ENCODE assay signal across 14 cellular contexts in the genomic region with DNA sequence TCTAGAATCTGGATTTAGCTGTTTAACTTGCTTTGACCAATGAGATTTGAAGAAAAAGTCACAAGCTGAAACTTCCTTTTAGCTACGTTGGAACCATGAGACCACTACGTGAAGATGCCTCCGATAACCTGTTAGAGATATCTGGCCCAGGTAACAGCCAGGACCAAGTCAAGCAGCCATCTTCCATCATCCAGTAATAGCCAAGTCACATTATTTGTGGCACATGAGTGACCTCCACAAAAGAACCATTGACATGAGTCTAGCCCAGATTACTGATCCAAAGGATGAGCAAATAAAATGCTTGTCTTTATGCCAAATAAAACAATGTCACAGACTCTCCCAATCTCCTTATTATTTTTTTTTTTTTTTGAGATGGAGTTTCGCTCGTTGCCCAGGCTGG. TPM values are rescaled to one million over a fixed set of nuclear protein-coding genes. Genes with fewer than 3 reads are reported as not detected.
A peak's percentile ranks its signal among the peaks of the same experiment; 100 is the strongest.
DNase-seq lines count a peak whose midpoint lies in the region; ATAC-seq and TF ChIP-seq lines count a peak whose summit lies in the region.
"Had no signal": no experiment of that assay in that cellular context is flagged by ENCODE, and none has a peak within 500 bp of the region (broad histone marks: within the 10 kb centered on the region; RNA-seq: fewer than 3 reads in every experiment).

No MANE protein-coding gene starts in this region.

- peaks cover 62% of the 10 kb centered on the region for H3K79me2 ChIP-seq in OCI-LY7 (ENCODE audit: insufficient read depth, low read depth, low read length)

- no peak overlapping the region for H3K27ac Mint-ChIP-seq in activated naive CD8-positive, alpha-beta T cell
- no peak overlapping the region for H3K27ac Mint-ChIP-seq in activated naive CD8-positive, alpha-beta T cell treated with anti-CD3 and anti-CD28 coated beads for 36 hours
- no peak overlapping the region for H3K27ac Mint-ChIP-seq in endothelial cell (ENCODE audit: unreplicated experiment)
- H3K27ac Mint-ChIP-seq in stimulated activated effector memory CD8-positive, alpha-beta T cell treated with anti-CD3 and anti-CD28 coated beads, Interleukin-12 subunit alpha, Interleukin-12 subunit beta, amount 100 ng/mL, for 72 hours: no peak overlapping the region
- H3K27ac Mint-ChIP-seq in effector memory CD8-positive, alpha-beta T cell: no peak overlapping the region

- no TSS peak for BruUV-seq in OCI-LY7 (replicated peaks; lab: Mats Ljungman, UMichigan)

- ATAC-seq in stimulated activated effector memory CD8-positive, alpha-beta T cell treated with anti-CD3 and anti-CD28 coated beads, Interleukin-12 subunit alpha, Interleukin-12 subunit beta, amount 100 ng/mL, for 72 hours: no peak
- ATAC-seq in effector memory CD8-positive, alpha-beta T cell (replicated peaks): no peak
- ATAC-seq in GM19328 (IDR thresholded peaks at IDR 0.05; ENCODE audit: unreplicated experiment): no peak
- no peak for ATAC-seq in HG02870 (IDR thresholded peaks at IDR 0.05; ENCODE audit: unreplicated experiment)
- ATAC-seq: lower lobe of right lung; stimulated activated memory B cell treated with anti-CD40 and anti-IgM and Interleukin-4, amounts not matched to agents 10 μg/mL and 1 μg/mL and 100 μg/mL, for 72 hours had no signal

- CTCF ChIA-PET in OCI-LY7 (lab: Charles Lee; ENCODE audit: unreplicated experiment): interaction anchor here (1.8 kb wide), 1 partner anchor 20 kb away, joined by 7 read pairs; no protein-coding TSS in a partner anchor

- peaks cover 6% of the 10 kb centered on the region; the same call in 1 of the 2 replicates for H3K9me3 ChIP-seq in OCI-LY7 (ENCODE audit: low read length)
- H3K9me3 ChIP-seq: lower lobe of right lung had no signal

- H3K4me2 ChIP-seq in OCI-LY7 (ENCODE audit: low read length): peak overlapping the region; percentile 94

- TF ChIP-seq CTCF in OCI-LY7 (conservative IDR thresholded peaks at IDR 0.05; ENCODE audit: low read length) (no peak), endothelial cell (IDR thresholded peaks at IDR 0.05; ENCODE audit: unreplicated experiment) (no peak)

- H3K4me3 Mint-ChIP-seq in activated naive CD8-positive, alpha-beta T cell: peak overlapping the region; percentile 46
- H3K4me3 Mint-ChIP-seq in activated naive CD8-positive, alpha-beta T cell treated with anti-CD3 and anti-CD28 coated beads for 36 hours: no peak overlapping the region
- H3K4me3 Mint-ChIP-seq in endothelial cell (ENCODE audit: unreplicated experiment): peak overlapping the region; percentile 97
- H3K4me3 Mint-ChIP-seq in stimulated activated effector memory CD8-positive, alpha-beta T cell treated with anti-CD3 and anti-CD28 coated beads, Interleukin-12 subunit alpha, Interleukin-12 subunit beta, amount 100 ng/mL, for 72 hours: peak overlapping the region; percentile 88
- peak overlapping the region in 1 of 2 donors; percentile 89 for H3K4me3 Mint-ChIP-seq in effector memory CD8-positive, alpha-beta T cell

- no peak for DNase-seq in activated naive CD8-positive, alpha-beta T cell treated with anti-CD3 and anti-CD28 coated beads for 36 hours
- no peak for DNase-seq in OCI-LY7 (ENCODE audit: low spot score)
- DNase-seq in endothelial cell (ENCODE audit: low spot score): no peak
- DNase-seq in stimulated activated effector memory CD8-positive, alpha-beta T cell treated with anti-CD3 and anti-CD28 coated beads, Interleukin-12 subunit alpha, Interleukin-12 subunit beta, amount 100 ng/mL, for 72 hours (ENCODE audit: low spot score in 2 of 2): no peak
- no peak for DNase-seq in effector memory CD8-positive, alpha-beta T cell
- DNase-seq: head of caudate nucleus; lower lobe of right lung; NCI-H748 treated with DMSO at 0.1 percent for 48 hours; posterior cingulate gyrus; stimulated activated CD4-positive, alpha-beta T cell treated with anti-CD3 and anti-CD28 coated beads, Interleukin-1b, Interleukin-23, amount 100 ng/mL, for 48 hours had no signal

- no peak overlapping the region for H3K27ac ChIP-seq in OCI-LY7 (ENCODE audit: low read depth, low read length, poor library complexity, severe bottlenecking)
- H3K27ac ChIP-seq: lower lobe of right lung had no signal

- POLR2A ChIA-PET in OCI-LY7 (lab: Charles Lee): interaction anchor here (0.6 to 2.4 kb wide), 4 partner anchors 9 to 193 kb away, joined by 3 to 36 read pairs (median 6); no protein-coding TSS in a partner anchor

- no peak overlapping the region for H2AFZ ChIP-seq in OCI-LY7 (ENCODE audit: low read length)

- peaks cover 26% of the 10 kb centered on the region for H3K4me1 ChIP-seq in OCI-LY7 (ENCODE audit: insufficient read depth, low read length, poor library complexity, severe bottlenecking)

- no peaks in the 10 kb centered on the region for H4K20me1 ChIP-seq in OCI-LY7 (ENCODE audit: insufficient read depth, low read length)

- H3K4me1 Mint-ChIP-seq in activated naive CD8-positive, alpha-beta T cell (ENCODE audit: low read depth): peaks cover 13% of the 10 kb centered on the region
- peaks cover 25% of the 10 kb centered on the region for H3K4me1 Mint-ChIP-seq in activated naive CD8-positive, alpha-beta T cell treated with anti-CD3 and anti-CD28 coated beads for 36 hours
- H3K4me1 Mint-ChIP-seq in endothelial cell (ENCODE audit: unreplicated experiment): peaks cover 10% of the 10 kb centered on the region
- H3K4me1 Mint-ChIP-seq in stimulated activated effector memory CD8-positive, alpha-beta T cell treated with anti-CD3 and anti-CD28 coated beads, Interleukin-12 subunit alpha, Interleukin-12 subunit beta, amount 100 ng/mL, for 72 hours: peaks cover 20% of the 10 kb centered on the region
- H3K4me1 Mint-ChIP-seq in effector memory CD8-positive, alpha-beta T cell (ENCODE audit: low read depth in 2 of 2): peaks cover 10 to 12% of the 10 kb centered on the region in 2 donors

- H3K9me3 Mint-ChIP-seq in activated naive CD8-positive, alpha-beta T cell (ENCODE audit: low read depth): no peaks in the 10 kb centered on the region
- H3K9me3 Mint-ChIP-seq in activated naive CD8-positive, alpha-beta T cell treated with anti-CD3 and anti-CD28 coated beads for 36 hours: no peaks in the 10 kb centered on the region
- H3K9me3 Mint-ChIP-seq in endothelial cell (ENCODE audit: unreplicated experiment): peaks cover 5% of the 10 kb centered on the region
- H3K9me3 Mint-ChIP-seq in stimulated activated effector memory CD8-positive, alpha-beta T cell treated with anti-CD3 and anti-CD28 coated beads, Interleukin-12 subunit alpha, Interleukin-12 subunit beta, amount 100 ng/mL, for 72 hours: no peaks in the 10 kb centered on the region
- H3K9me3 Mint-ChIP-seq in effector memory CD8-positive, alpha-beta T cell: no peaks in the 10 kb centered on the region
- H3K9me3 Mint-ChIP-seq: stimulated activated memory B cell treated with anti-CD40 and anti-IgM and Interleukin-4, amounts not matched to agents 10 μg/mL and 1 μg/mL and 100 μg/mL, for 72 hours had no signal

- no peaks in the 10 kb centered on the region for H3K36me3 Mint-ChIP-seq in activated naive CD8-positive, alpha-beta T cell
- H3K36me3 Mint-ChIP-seq in activated naive CD8-positive, alpha-beta T cell treated with anti-CD3 and anti-CD28 coated beads for 36 hours: peaks cover 5% of the 10 kb centered on the region
- H3K36me3 Mint-ChIP-seq in endothelial cell (ENCODE audit: low read depth, unreplicated experiment): peaks cover 9% of the 10 kb centered on the region
- no peaks in the 10 kb centered on the region for H3K36me3 Mint-ChIP-seq in stimulated activated effector memory CD8-positive, alpha-beta T cell treated with anti-CD3 and anti-CD28 coated beads, Interleukin-12 subunit alpha, Interleukin-12 subunit beta, amount 100 ng/mL, for 72 hours
- peaks cover 8% of the 10 kb centered on the region for H3K36me3 Mint-ChIP-seq in effector memory CD8-positive, alpha-beta T cell (ENCODE audit: insufficient read depth)
- H3K36me3 Mint-ChIP-seq: stimulated activated memory B cell treated with anti-CD40 and anti-IgM and Interleukin-4, amounts not matched to agents 10 μg/mL and 1 μg/mL and 100 μg/mL, for 72 hours had no signal

- H3K4me3 ChIP-seq in OCI-LY7 (ENCODE audit: low read depth, low read length, poor library complexity, severe bottlenecking): peak overlapping the region; percentile 90
- H3K4me3 ChIP-seq: lower lobe of right lung had no signal

- H3K36me3 ChIP-seq in OCI-LY7 (ENCODE audit: insufficient read depth, low read length): peaks cover 22% of the 10 kb centered on the region
- H3K36me3 ChIP-seq: lower lobe of right lung had no signal

- H3K27me3 Mint-ChIP-seq in activated naive CD8-positive, alpha-beta T cell: peaks cover 3% of the 10 kb centered on the region
- peaks cover 21% of the 10 kb centered on the region for H3K27me3 Mint-ChIP-seq in activated naive CD8-positive, alpha-beta T cell treated with anti-CD3 and anti-CD28 coated beads for 36 hours
- peaks cover 3% of the 10 kb centered on the region for H3K27me3 Mint-ChIP-seq in endothelial cell (ENCODE audit: unreplicated experiment)
- H3K27me3 Mint-ChIP-seq in effector memory CD8-positive, alpha-beta T cell: no peaks in the 10 kb centered on the region
- H3K27me3 Mint-ChIP-seq: stimulated activated memory B cell treated with anti-CD40 and anti-IgM and Interleukin-4, amounts not matched to agents 10 μg/mL and 1 μg/mL and 100 μg/mL, for 72 hours had no signal

- H3K9me2 ChIP-seq in OCI-LY7 (ENCODE audit: insufficient read depth, low read length): no peaks in the 10 kb centered on the region

- intact Hi-C loops in OCI-LY7 (cut with micrococcal nuclease; ENCODE audit: unreplicated experiment): no loop called here

RNA-seq across cellular contexts. Expression of gene DEPDC1B, which starts 1.6 kb away (rescaled TPM):
- total RNA-seq in activated naive CD8-positive, alpha-beta T cell treated with anti-CD3 and anti-CD28 coated beads for 36 hours: 10 to 100 TPM; 23.6 to 25.5 TPM
- 43.7 and 46.9 TPM in 2 replicates for total RNA-seq in OCI-LY7 (2014; rRNA removed; shearing (Covaris generic))
- total RNA-seq in OCI-LY7 (2022) (47.6 and 51.9 TPM in 2 replicates), endothelial cell (ENCODE audit: unreplicated experiment) (6.4 TPM)
